In genomic region chr10:118028619-118029018, GRCh38 we compare ENCODE assay signal across 12 cellular contexts. TPM values are rescaled to one million over a fixed set of nuclear protein-coding genes. Genes with fewer than 3 reads are reported as not detected.
DNase-seq lines count a peak whose midpoint lies in the region; ATAC-seq and TF ChIP-seq lines count a peak whose summit lies in the region.
"Had no signal": no experiment of that assay in that cellular context is flagged by ENCODE, and none has a peak within 500 bp of the region (broad histone marks: within the 10 kb centered on the region; RNA-seq: fewer than 3 reads in every experiment).

No MANE protein-coding gene starts in this region.

- TF ChIP-seq CTCF in GM20000 (IDR thresholded peaks at IDR 0.05; ENCODE audit: extremely low read depth, missing control alignments), result no peak

- ATAC-seq in GM18519 (IDR thresholded peaks at IDR 0.05; ENCODE audit: low FRiP score, unreplicated experiment) (peak; percentile 96), HG02870 (IDR thresholded peaks at IDR 0.05; ENCODE audit: unreplicated experiment) (peak; percentile 99), HG03457 (IDR thresholded peaks at IDR 0.05; ENCODE audit: unreplicated experiment) (peak; percentile 91)
- ATAC-seq: left cardiac atrium had no signal

- peak; percentile 46 for DNase-seq in GM20000 (ENCODE audit: low spot score)
- no peak for DNase-seq in DMS79 treated with DMSO at 0.1 percent for 48 hours (lab: John Stamatoyannopoulos, UW)
- no peak for DNase-seq in HT-29 (ENCODE audit: low spot score)
- DNase-seq in HPDE6-E6E7 (ENCODE audit: extremely low spot score), result no peak
- no peak for DNase-seq in activated CD4-positive, alpha-beta T cell treated with anti-CD3 and anti-CD28 coated beads, Interleukin-2, amount 50 U/mL, for 1 hour
- DNase-seq: HCEC 1CT, left cardiac atrium, spleen, uterus had no signal

RNA-seq across cellular contexts. Expression of gene RAB11FIP2, which starts 18.1 kb away (rescaled TPM):
- total RNA-seq in HT-29 (2014; rRNA removed; shearing (Covaris generic)), result 0.64 and 2.3 TPM in 2 replicates
